Comparison of ENCODE assay signal across 8 cellular contexts in genomic region chr17:49703557-49704277, GRCh38. TPM values are rescaled to one million over a fixed set of nuclear protein-coding genes. Genes with fewer than 3 reads are reported as not detected.
DNase-seq lines count a peak whose midpoint lies in the region; ATAC-seq, FAIRE-seq and TF ChIP-seq lines count a peak whose summit lies in the region.
"Had no signal": no experiment of that assay in that cellular context is flagged by ENCODE, and none has a peak within 500 bp of the region (broad histone marks: within the 10 kb centered on the region; RNA-seq: fewer than 3 reads in every experiment).

No MANE protein-coding gene starts in this region.

- no peak overlapping the region for H3K27ac Mint-ChIP-seq in WTC11
- H3K27ac Mint-ChIP-seq: activated B cell treated with CpG ODN at 0.5 μM for 24 hours had no signal

- peak; percentile 6; the same call in 1 of the 2 replicates for ATAC-seq in WTC11
- no peak for ATAC-seq in activated CD4-positive, CD25-positive, alpha-beta regulatory T cell treated with anti-CD3 and anti-CD28 coated beads, Interleukin-2, amount 50 U/mL, for 24 hours
- ATAC-seq in HG03521 (IDR thresholded peaks at IDR 0.05; ENCODE audit: unreplicated experiment) = no peak
- no peak for ATAC-seq in HG02571 (IDR thresholded peaks at IDR 0.05; ENCODE audit: unreplicated experiment)

- POLR2A ChIA-PET in WTC11 (lab: Charles Lee) = no interaction called here

- peak; percentile 64 for DNase-seq in EH (ENCODE audit: low read depth)
- DNase-seq in HTR-8/SVneo (ENCODE audit: insufficient read length, low spot score) = peak; percentile 51
- peak; percentile 25 for DNase-seq in WTC11 (ENCODE audit: low spot score)
- DNase-seq in iPS-NIHi7 (ENCODE audit: extremely low spot score) = peak; percentile 51
- DNase-seq: activated B cell treated with CpG ODN at 0.5 μM for 24 hours had no signal

- H3K4me1 Mint-ChIP-seq in WTC11 = peaks cover 11% of the 10 kb centered on the region

- H3K4me3 Mint-ChIP-seq in WTC11 = no peak overlapping the region
- H3K4me3 Mint-ChIP-seq: activated B cell treated with CpG ODN at 0.5 μM for 24 hours had no signal

- TF ChIP-seq CTCF in WTC11 (IDR thresholded peaks at IDR 0.05) = no peak

- no peaks in the 10 kb centered on the region for H3K9me3 Mint-ChIP-seq in WTC11
- H3K9me3 Mint-ChIP-seq: activated B cell treated with CpG ODN at 0.5 μM for 24 hours had no signal

- CTCF ChIA-PET in WTC11 (lab: Charles Lee) = interaction anchor here (1.0 to 1.7 kb wide), 3 partner anchors 136 to 147 kb away, joined by 3 to 8 read pairs (median 5); no protein-coding TSS in a partner anchor

- H3K27me3 Mint-ChIP-seq in WTC11 (ENCODE audit: low read depth) = no peaks in the 10 kb centered on the region; the same call in 1 of the 2 replicates
- H3K27me3 Mint-ChIP-seq: activated B cell treated with CpG ODN at 0.5 μM for 24 hours had no signal

- peak; percentile 80 for FAIRE-seq in HTR-8/SVneo (lab: Jason Lieb, UNC)

- H3K36me3 Mint-ChIP-seq in WTC11 = peaks cover 36% of the 10 kb centered on the region

TF ChIP-seq in WTC11, 78 proteins besides CTCF, POLR2A, EP300 and RAD21:
- TF ChIP-seq, protein P1, sequence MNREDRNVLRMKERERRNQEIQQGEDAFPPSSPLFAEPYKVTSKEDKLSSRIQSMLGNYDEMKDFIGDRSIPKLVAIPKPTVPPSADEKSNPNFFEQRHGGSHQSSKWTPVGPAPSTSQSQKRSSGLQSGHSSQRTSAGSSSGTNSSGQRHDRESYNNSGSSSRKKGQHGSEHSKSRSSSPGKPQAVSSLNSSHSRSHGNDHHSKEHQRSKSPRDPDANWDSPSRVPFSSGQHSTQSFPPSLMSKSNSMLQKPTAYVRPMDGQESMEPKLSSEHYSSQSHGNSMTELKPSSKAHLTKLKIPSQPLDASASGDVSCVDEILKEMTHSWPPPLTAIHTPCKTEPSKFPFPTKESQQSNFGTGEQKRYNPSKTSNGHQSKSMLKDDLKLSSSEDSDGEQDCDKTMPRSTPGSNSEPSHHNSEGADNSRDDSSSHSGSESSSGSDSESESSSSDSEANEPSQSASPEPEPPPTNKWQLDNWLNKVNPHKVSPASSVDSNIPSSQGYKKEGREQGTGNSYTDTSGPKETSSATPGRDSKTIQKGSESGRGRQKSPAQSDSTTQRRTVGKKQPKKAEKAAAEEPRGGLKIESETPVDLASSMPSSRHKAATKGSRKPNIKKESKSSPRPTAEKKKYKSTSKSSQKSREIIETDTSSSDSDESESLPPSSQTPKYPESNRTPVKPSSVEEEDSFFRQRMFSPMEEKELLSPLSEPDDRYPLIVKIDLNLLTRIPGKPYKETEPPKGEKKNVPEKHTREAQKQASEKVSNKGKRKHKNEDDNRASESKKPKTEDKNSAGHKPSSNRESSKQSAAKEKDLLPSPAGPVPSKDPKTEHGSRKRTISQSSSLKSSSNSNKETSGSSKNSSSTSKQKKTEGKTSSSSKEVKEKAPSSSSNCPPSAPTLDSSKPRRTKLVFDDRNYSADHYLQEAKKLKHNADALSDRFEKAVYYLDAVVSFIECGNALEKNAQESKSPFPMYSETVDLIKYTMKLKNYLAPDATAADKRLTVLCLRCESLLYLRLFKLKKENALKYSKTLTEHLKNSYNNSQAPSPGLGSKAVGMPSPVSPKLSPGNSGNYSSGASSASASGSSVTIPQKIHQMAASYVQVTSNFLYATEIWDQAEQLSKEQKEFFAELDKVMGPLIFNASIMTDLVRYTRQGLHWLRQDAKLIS (CRISPR knock-in tag; IDR thresholded peaks at IDR 0.05; ENCODE audit: borderline replicate concordance) = no peak
- no peak for TF ChIP-seq TP53 (CRISPR knock-in tag; IDR thresholded peaks at IDR 0.05)
- no peak for TF ChIP-seq TEAD4 (CRISPR knock-in tag; IDR thresholded peaks at IDR 0.05)
- no peak for TF ChIP-seq JAZF1 (CRISPR knock-in tag; IDR thresholded peaks at IDR 0.05)
- TF ChIP-seq, protein P2, sequence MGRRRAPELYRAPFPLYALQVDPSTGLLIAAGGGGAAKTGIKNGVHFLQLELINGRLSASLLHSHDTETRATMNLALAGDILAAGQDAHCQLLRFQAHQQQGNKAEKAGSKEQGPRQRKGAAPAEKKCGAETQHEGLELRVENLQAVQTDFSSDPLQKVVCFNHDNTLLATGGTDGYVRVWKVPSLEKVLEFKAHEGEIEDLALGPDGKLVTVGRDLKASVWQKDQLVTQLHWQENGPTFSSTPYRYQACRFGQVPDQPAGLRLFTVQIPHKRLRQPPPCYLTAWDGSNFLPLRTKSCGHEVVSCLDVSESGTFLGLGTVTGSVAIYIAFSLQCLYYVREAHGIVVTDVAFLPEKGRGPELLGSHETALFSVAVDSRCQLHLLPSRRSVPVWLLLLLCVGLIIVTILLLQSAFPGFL (CRISPR knock-in tag; IDR thresholded peaks at IDR 0.05; ENCODE audit: borderline replicate concordance) = no peak
- TF ChIP-seq NR3C1 (CRISPR knock-in tag; conservative IDR thresholded peaks at IDR 0.05; ENCODE audit: low read depth) = no peak
- TF ChIP-seq, protein P3, sequence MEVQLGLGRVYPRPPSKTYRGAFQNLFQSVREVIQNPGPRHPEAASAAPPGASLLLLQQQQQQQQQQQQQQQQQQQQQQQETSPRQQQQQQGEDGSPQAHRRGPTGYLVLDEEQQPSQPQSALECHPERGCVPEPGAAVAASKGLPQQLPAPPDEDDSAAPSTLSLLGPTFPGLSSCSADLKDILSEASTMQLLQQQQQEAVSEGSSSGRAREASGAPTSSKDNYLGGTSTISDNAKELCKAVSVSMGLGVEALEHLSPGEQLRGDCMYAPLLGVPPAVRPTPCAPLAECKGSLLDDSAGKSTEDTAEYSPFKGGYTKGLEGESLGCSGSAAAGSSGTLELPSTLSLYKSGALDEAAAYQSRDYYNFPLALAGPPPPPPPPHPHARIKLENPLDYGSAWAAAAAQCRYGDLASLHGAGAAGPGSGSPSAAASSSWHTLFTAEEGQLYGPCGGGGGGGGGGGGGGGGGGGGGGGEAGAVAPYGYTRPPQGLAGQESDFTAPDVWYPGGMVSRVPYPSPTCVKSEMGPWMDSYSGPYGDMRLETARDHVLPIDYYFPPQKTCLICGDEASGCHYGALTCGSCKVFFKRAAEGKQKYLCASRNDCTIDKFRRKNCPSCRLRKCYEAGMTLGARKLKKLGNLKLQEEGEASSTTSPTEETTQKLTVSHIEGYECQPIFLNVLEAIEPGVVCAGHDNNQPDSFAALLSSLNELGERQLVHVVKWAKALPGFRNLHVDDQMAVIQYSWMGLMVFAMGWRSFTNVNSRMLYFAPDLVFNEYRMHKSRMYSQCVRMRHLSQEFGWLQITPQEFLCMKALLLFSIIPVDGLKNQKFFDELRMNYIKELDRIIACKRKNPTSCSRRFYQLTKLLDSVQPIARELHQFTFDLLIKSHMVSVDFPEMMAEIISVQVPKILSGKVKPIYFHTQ (CRISPR knock-in tag; IDR thresholded peaks at IDR 0.05) = no peak
- TF ChIP-seq SOX15 (CRISPR knock-in tag; IDR thresholded peaks at IDR 0.05) = no peak
- no peak for TF ChIP-seq FOXP1 (CRISPR knock-in tag; IDR thresholded peaks at IDR 0.05; ENCODE audit: borderline replicate concordance)
- no peak for TF ChIP-seq ZNF671 (CRISPR knock-in tag; IDR thresholded peaks at IDR 0.05)
- TF ChIP-seq SP1 (CRISPR knock-in tag; conservative IDR thresholded peaks at IDR 0.05) = no peak
- TF ChIP-seq TCF7 (CRISPR knock-in tag; IDR thresholded peaks at IDR 0.05; ENCODE audit: low read depth) = no peak
- TF ChIP-seq ZBTB21 (CRISPR knock-in tag; IDR thresholded peaks at IDR 0.05; ENCODE audit: borderline replicate concordance) = no peak

RNA-seq across cellular contexts. Expression of gene SLC35B1, which starts 4.0 kb away (rescaled TPM):
- total RNA-seq in WTC11 (2021) = 43.7 to 55.9 TPM (median 45.0 TPM) in 3 replicates

RNA-seq across cellular contexts. Expression of gene SPOP, which starts 25.8 kb away (rescaled TPM):
- 19.2 to 32.4 TPM (median 22.4 TPM) in 3 replicates for total RNA-seq in WTC11 (2021)
